Comparison of ENCODE assay signal across 31 cellular contexts in genomic region chr6:96505363-96505762, GRCh38. TPM values are rescaled to one million over a fixed set of nuclear protein-coding genes. Genes with fewer than 3 reads are reported as not detected.
"Had no signal": no experiment of that assay in that cellular context is flagged by ENCODE, and none has a peak within 500 bp of the region (broad histone marks: within the 10 kb centered on the region; RNA-seq: fewer than 3 reads in every experiment).

No MANE protein-coding gene starts in this region.

- H2AFZ ChIP-seq: hepatocyte, neural progenitor cell had no signal

- H3K4me3 ChIP-seq: hepatocyte, left ventricle myocardium inferior, lung, neural progenitor cell, ovary, right atrium auricular region, right lobe of liver, skin epidermis, stomach, testis, thyroid gland, transverse colon, upper lobe of right lung had no signal

- H3K4me2 ChIP-seq: hepatocyte, neural progenitor cell had no signal

- H3K36me3 ChIP-seq: neutrophil, ovary, right atrium auricular region, right lobe of liver, thyroid gland, transverse colon, upper lobe of right lung had no signal

- H3K9me3 ChIP-seq: neutrophil, testis, thyroid gland, upper lobe of right lung had no signal

- H3K4me1 ChIP-seq: left ventricle myocardium inferior, neural progenitor cell, right atrium auricular region, right lobe of liver, stomach, testis, thyroid gland, transverse colon, upper lobe of right lung had no signal

- H3K27me3 ChIP-seq: hepatocyte, neural progenitor cell, neutrophil, ovary, right atrium auricular region, right lobe of liver, stomach, testis, thyroid gland, transverse colon, upper lobe of right lung had no signal

- DNase-seq: islet precursor cell; left ventricle myocardium inferior; mesendoderm; naive B cell; natural killer cell; nephron progenitor cell; occipital lobe; ovary; right lobe of liver; stimulated activated CD4-positive, alpha-beta T cell treated with anti-CD3 and anti-CD28 coated beads, Interleukin-12 subunit alpha, Interleukin-12 subunit beta, amount 100 ng/mL, for 4 hours; stimulated activated CD4-positive, alpha-beta T cell treated with anti-CD3 and anti-CD28 coated beads, Interleukin-15, amount 100 ng/mL, for 24 hours; stimulated activated CD4-positive, alpha-beta T cell treated with anti-CD3 and anti-CD28 coated beads, Interleukin-2, amount 100 ng/mL, for 24 hours; stimulated activated CD4-positive, alpha-beta T cell treated with anti-CD3 and anti-CD28 coated beads, Interleukin-4, amount 100 ng/mL, for 1 hour; stimulated activated naive B cell treated with anti-CD40 and anti-IgM and Interleukin-4, amounts not matched to agents 10 μg/mL and 1 μg/mL and 100 μg/mL, for 72 hours; stimulated activated naive CD8-positive, alpha-beta T cell treated with anti-CD3 and anti-CD28 coated beads, Interleukin-15, Interleukin-2, amounts not matched to agents 100 U/mL and 50 U/mL, for 24 hours; stomach; testis; thyroid gland; transverse colon; upper lobe of right lung had no signal

- H3K79me2 ChIP-seq: hepatocyte had no signal

- H3K27ac ChIP-seq: hepatocyte, left ventricle myocardium inferior, neural progenitor cell, neutrophil, ovary, right atrium auricular region, right lobe of liver, skin epidermis, stomach, testis, thyroid gland, transverse colon, upper lobe of right lung had no signal

RNA-seq across cellular contexts. Expression of gene FHL5, which starts 57.6 kb away (rescaled TPM):
- total RNA-seq: hepatocyte, kidney epithelial cell, mononuclear cell, natural killer cell, progenitor cell of endocrine pancreas, pulmonary artery endothelial cell, renal cortical epithelial cell had no signal
